In the genomic region with DNA sequence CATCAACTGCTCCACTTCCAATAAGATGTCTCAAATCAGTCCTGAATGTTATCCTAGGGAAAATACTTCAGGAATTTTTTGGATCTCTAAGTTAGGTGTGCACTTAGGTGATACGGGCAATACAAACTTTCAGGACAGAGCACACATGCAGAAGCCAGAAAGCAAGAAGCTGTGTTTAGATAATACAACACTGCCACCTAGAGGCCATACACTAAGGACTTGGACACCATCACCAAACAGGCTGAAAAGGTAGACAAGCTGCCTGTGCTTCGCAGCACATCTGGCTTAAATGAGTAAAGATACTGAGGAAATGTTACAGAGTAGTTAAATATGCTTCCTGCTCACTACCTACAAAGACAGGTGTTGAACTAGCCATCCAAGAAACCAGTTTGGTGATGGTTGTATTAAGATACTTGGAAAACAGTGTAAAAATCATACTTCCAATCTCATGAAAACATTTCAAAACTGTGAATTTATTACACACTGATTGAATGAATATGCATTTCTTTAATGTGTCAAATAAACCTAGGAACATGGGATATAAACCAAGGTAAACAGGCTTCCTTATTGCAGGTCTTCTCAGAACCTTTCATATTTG, we compare ENCODE assay signal across 8 cellular contexts. TPM values are rescaled to one million over a fixed set of nuclear protein-coding genes. Genes with fewer than 3 reads are reported as not detected.
A peak's percentile ranks its signal among the peaks of the same experiment; 100 is the strongest.
DNase-seq lines count a peak whose midpoint lies in the region; ATAC-seq, FAIRE-seq and TF ChIP-seq lines count a peak whose summit lies in the region.

No MANE protein-coding gene starts in this region.

- H3K27ac ChIP-seq in A549: no peak overlapping the region
- H3K27ac ChIP-seq in OCI-LY3 (ENCODE audit: low read length): no peak overlapping the region; the same call in 1 of the 2 replicates
- no peak overlapping the region for H3K27ac ChIP-seq in heart right ventricle

- H2AFZ ChIP-seq in OCI-LY3 (ENCODE audit: low read depth, low read length): no peak overlapping the region

- no peak overlapping the region for H3K4me3 Mint-ChIP-seq in activated naive CD8-positive, alpha-beta T cell treated with anti-CD3 and anti-CD28 coated beads, Interleukin-2, amount 10 ng/mL, durations not matched to agents 7 days and 5 days

- H3K4me2 ChIP-seq in A549 (no peak overlapping the region), OCI-LY3 (ENCODE audit: low read length) (no peak overlapping the region)

- ATAC-seq in A549: peak; percentile 95 to 96
- peak; percentile 85 for ATAC-seq in activated naive CD8-positive, alpha-beta T cell treated with anti-CD3 and anti-CD28 coated beads, Interleukin-2, amount 10 ng/mL, durations not matched to agents 7 days and 5 days (ENCODE audit: low read depth)
- peak; percentile 76 to 85 (median 82) for ATAC-seq in heart right ventricle
- ATAC-seq in GM19324 (IDR thresholded peaks at IDR 0.05; ENCODE audit: low FRiP score, unreplicated experiment): no peak

- H3K4me1 Mint-ChIP-seq in activated naive CD8-positive, alpha-beta T cell treated with anti-CD3 and anti-CD28 coated beads, Interleukin-2, amount 10 ng/mL, durations not matched to agents 7 days and 5 days: no peaks in the 10 kb centered on the region

- peak; percentile 66 for TF ChIP-seq CTCF in A549 (IDR thresholded peaks at IDR 0.05)
- peak; percentile 72 for TF ChIP-seq CTCF in GM12865 (IDR thresholded peaks at IDR 0.05; ENCODE audit: insufficient read depth, low read depth, low read length, missing control alignments)
- TF ChIP-seq CTCF in LNCAP (IDR thresholded peaks at IDR 0.05): peak; percentile 71
- peak; percentile 69 for TF ChIP-seq CTCF in OCI-LY3 (IDR thresholded peaks at IDR 0.05; ENCODE audit: low read depth, low read length)
- peak; percentile 59 to 90 (median 85) for TF ChIP-seq CTCF in heart right ventricle (IDR thresholded peaks at IDR 0.05)

- no peak overlapping the region for H3K4me3 ChIP-seq in A549
- H3K4me3 ChIP-seq in GM12865 (ENCODE audit: low read depth, low read length): no peak overlapping the region
- H3K4me3 ChIP-seq in OCI-LY3 (ENCODE audit: low read length): no peak overlapping the region
- H3K4me3 ChIP-seq in heart right ventricle: no peak overlapping the region

- peak; percentile 75 to 79 for TF ChIP-seq RAD21 in A549 (conservative IDR thresholded peaks at IDR 0.05 in 1 of 2, IDR thresholded peaks at IDR 0.05 in 1 of 2)

- H3K79me2 ChIP-seq in OCI-LY3 (ENCODE audit: low read length): peaks cover 2% of the 10 kb centered on the region

- H3K27me3 ChIP-seq in OCI-LY3 (ENCODE audit: low read depth, low read length): no peaks in the 10 kb centered on the region
- H3K27me3 ChIP-seq in heart right ventricle: peaks cover 0 to 17% (median 7%) of the 10 kb centered on the region in 7 donors

- H3K27me3 Mint-ChIP-seq in activated naive CD8-positive, alpha-beta T cell treated with anti-CD3 and anti-CD28 coated beads, Interleukin-2, amount 10 ng/mL, durations not matched to agents 7 days and 5 days: peaks cover 27% of the 10 kb centered on the region

- peaks cover 18% of the 10 kb centered on the region for H3K36me3 ChIP-seq in OCI-LY3 (replicated peaks; ENCODE audit: low read depth, low read length)
- H3K36me3 ChIP-seq in heart right ventricle: peaks cover 0 to 35% (median 14%) of the 10 kb centered on the region in 9 donors

- 17% methylated on average over 2 of the region's 2 CpGs for WGBS in A549 (ENCODE audit: missing lambda C conversion rate)
- WGBS in heart right ventricle, 2 donors: 10 to 16% methylated on average over 2 of the region's 2 CpGs

- H3K9me3 ChIP-seq in A549 (no peaks in the 10 kb centered on the region), OCI-LY3 (ENCODE audit: insufficient read depth, low read length) (no peaks in the 10 kb centered on the region), heart right ventricle (no peaks in the 10 kb centered on the region)

- H3K9me3 Mint-ChIP-seq in activated naive CD8-positive, alpha-beta T cell treated with anti-CD3 and anti-CD28 coated beads, Interleukin-2, amount 10 ng/mL, durations not matched to agents 7 days and 5 days: no peaks in the 10 kb centered on the region

- H3K9ac ChIP-seq in OCI-LY3 (ENCODE audit: low read length): no peak overlapping the region

- CTCF ChIA-PET in A549 (lab: Yijun Ruan, JAX): interaction anchor here (0.6 to 3.9 kb wide), 32 partner anchors 10 to 1231 kb away, joined by 3 to 21 read pairs (median 4); a partner anchor contains a TSS

- no peak for TF ChIP-seq POLR2A in A549 (IDR thresholded peaks at IDR 0.05; ENCODE audit: low read length)

- DNase-seq in A549 (ENCODE audit: low read depth in 1 of 2, low spot score in 1 of 2) (peak; percentile 43 to 82), GM12865 (ENCODE audit: low read depth) (peak; percentile 90), heart right ventricle (peak in 1 of 2 donors; percentile 73), putamen (ENCODE audit: low spot score) (peak; percentile 70)
- DNase-seq in activated naive CD8-positive, alpha-beta T cell treated with anti-CD3 and anti-CD28 coated beads, Interleukin-2, amount 10 ng/mL, durations not matched to agents 7 days and 5 days: no peak

- peaks cover 4% of the 10 kb centered on the region for H3K36me3 Mint-ChIP-seq in activated naive CD8-positive, alpha-beta T cell treated with anti-CD3 and anti-CD28 coated beads, Interleukin-2, amount 10 ng/mL, durations not matched to agents 7 days and 5 days

- peaks cover 6% of the 10 kb centered on the region; the same call in 1 of the 2 replicates for H4K20me1 ChIP-seq in OCI-LY3 (ENCODE audit: insufficient read depth, low read length)

- POLR2A ChIA-PET in A549 (lab: Yijun Ruan, JAX): no interaction called here
- POLR2A ChIA-PET in activated naive CD8-positive, alpha-beta T cell treated with anti-CD3 and anti-CD28 coated beads, Interleukin-2, amount 10 ng/mL, durations not matched to agents 7 days and 5 days (lab: Charles Lee): no interaction called here

- no peak for FAIRE-seq in A549 (lab: Jason Lieb, UNC)

- H3K4me1 ChIP-seq in A549 (no peaks in the 10 kb centered on the region), OCI-LY3 (ENCODE audit: low read length) (no peaks in the 10 kb centered on the region), heart right ventricle (peaks cover 0 to 24% (median 16%) of the 10 kb centered on the region in 9 donors)

- no peak overlapping the region for H3K27ac Mint-ChIP-seq in activated naive CD8-positive, alpha-beta T cell treated with anti-CD3 and anti-CD28 coated beads, Interleukin-2, amount 10 ng/mL, durations not matched to agents 7 days and 5 days

- intact Hi-C loops in heart right ventricle (cut with DNase I): loop anchor here in 8 of 10 donors (5.0 to 10.0 kb wide), 3 partner anchors 791 to 811 kb away; a partner anchor contains a TSS

- TF ChIP-seq EP300 in A549 (IDR thresholded peaks at IDR 0.05): no peak

TF ChIP-seq in A549, 52 proteins besides CTCF, POLR2A, EP300 and RAD21:
- TF ChIP-seq HOXA7 (CRISPR knock-in tag; IDR thresholded peaks at IDR 0.05) (no peak), SMC3 (IDR thresholded peaks at IDR 0.05) (peak; percentile 29; the same call in 2 of the 3 replicates)

RNA-seq across cellular contexts. Expression of a gene that starts 24.2 kb away (rescaled TPM):
- polyA plus RNA-seq in A549 (2011; rRNA removed) (10.9 and 13.5 TPM in 2 replicates), A549 (2017; fragmentation: RNase III; extraction: RNeasy Plus Mini Kit Qiagen cat#74134 plus additional on column Dnase treatment) (14.1 to 18.0 TPM (median 16.3 TPM) in 3 replicates), heart right ventricle (10 to 100 TPM in 1 of 2 donors, 1 to 10 TPM in 1; 6.9 to 16.6 TPM)
- 5.3 TPM in 2 replicates for polyA plus RNA-seq in A549 (2012; cell fraction: cytosol; rRNA removed)
- polyA plus RNA-seq in A549 (2012; cell fraction: nucleus; rRNA removed): 1.4 and 2.5 TPM in 2 replicates
- 3.8 and 4.3 TPM in 2 replicates for polyA minus RNA-seq in A549 (2011; rRNA and poly(A)+ RNA removed)
- total RNA-seq in activated naive CD8-positive, alpha-beta T cell treated with anti-CD3 and anti-CD28 coated beads, Interleukin-2, amount 10 ng/mL, durations not matched to agents 7 days and 5 days: 10 to 100 TPM; 15.8 to 16.3 TPM
- 10 to 100 TPM; 20.3 to 32.3 (median 23.2) TPM for total RNA-seq in heart right ventricle

RNA-seq across cellular contexts. Expression of a gene that starts 37.8 kb away (rescaled TPM):
- polyA plus RNA-seq in A549 (2011; rRNA removed): 20.8 and 25.5 TPM in 2 replicates
- polyA plus RNA-seq in A549 (2012; cell fraction: cytosol; rRNA removed): 10.4 and 11.0 TPM in 2 replicates
- polyA plus RNA-seq in A549 (2012; cell fraction: nucleus; rRNA removed): 2.5 and 3.9 TPM in 2 replicates
- polyA plus RNA-seq in A549 (2017; fragmentation: RNase III; extraction: RNeasy Plus Mini Kit Qiagen cat#74134 plus additional on column Dnase treatment): 25.0 to 29.4 TPM (median 27.8 TPM) in 3 replicates
- 4.0 and 4.8 TPM in 2 replicates for polyA minus RNA-seq in A549 (2011; rRNA and poly(A)+ RNA removed)
- 10 to 100 TPM; 30.4 to 34.3 TPM for total RNA-seq in activated naive CD8-positive, alpha-beta T cell treated with anti-CD3 and anti-CD28 coated beads, Interleukin-2, amount 10 ng/mL, durations not matched to agents 7 days and 5 days
- total RNA-seq in heart right ventricle: 10 to 100 TPM in 2 of 10 donors, 1 to 10 TPM in 8; 5.4 to 22.8 (median 8.2) TPM
- 1 to 10 TPM; 3.9 to 8.8 TPM for polyA plus RNA-seq in heart right ventricle

RNA-seq across cellular contexts. Expression of a gene that starts 46.1 kb away (rescaled TPM):
- polyA plus RNA-seq in A549 (2011; rRNA removed) (0.20 TPM in 1 of 2 replicates, not detected in the other), A549 (2017; fragmentation: RNase III; extraction: RNeasy Plus Mini Kit Qiagen cat#74134 plus additional on column Dnase treatment) (0.05 TPM in 1 of 3 replicates, not detected in the others), heart right ventricle (not detected)
- polyA plus RNA-seq in A549 (2012; cell fraction: cytosol; rRNA removed): 0.01 TPM in 1 of 2 replicates, not detected in the other
- not detected in 2 replicates for polyA plus RNA-seq in A549 (2012; cell fraction: nucleus; rRNA removed)
- polyA minus RNA-seq in A549 (2011; rRNA and poly(A)+ RNA removed): not detected in 2 replicates
- total RNA-seq in activated naive CD8-positive, alpha-beta T cell treated with anti-CD3 and anti-CD28 coated beads, Interleukin-2, amount 10 ng/mL, durations not matched to agents 7 days and 5 days: not detected
- total RNA-seq in heart right ventricle: not detected
